ENCODE assay signal across 7 cellular contexts in genomic region chr2:76953733-76954347, GRCh38.
DNase-seq lines count a peak whose midpoint lies in the region; ATAC-seq and TF ChIP-seq lines count a peak whose summit lies in the region.

No MANE protein-coding gene starts in this region.

- peak; percentile 93 for ATAC-seq in GM18858 (IDR thresholded peaks at IDR 0.05; ENCODE audit: unreplicated experiment)
- ATAC-seq in HG03064 (IDR thresholded peaks at IDR 0.05; ENCODE audit: low read depth, unreplicated experiment): peak; percentile 63

- in situ Hi-C loops in astrocyte of the spinal cord (cut with HindIII; ENCODE audit: low sequenced_read_pairs): no loop called here

- DNase-seq in NCI-H2171 (lab: John Stamatoyannopoulos, UW) (peak; percentile 18), astrocyte of the spinal cord (ENCODE audit: low read depth, low spot score) (peak; percentile 56), left kidney (ENCODE audit: low read depth, low spot score) (peak; percentile 82), NCI-H226 (no peak)
- DNase-seq in NK-92 treated with Interleukin-12 subunit alpha and Interleukin-12 subunit beta, amount 100 ng/mL, for 24 hours (lab: John Stamatoyannopoulos, UW): no peak

- H3K4me3 ChIP-seq in astrocyte of the spinal cord (ENCODE audit: low read depth, low read length): no peak overlapping the region

- peak; percentile 82 for TF ChIP-seq CTCF in astrocyte of the spinal cord (IDR thresholded peaks at IDR 0.05; ENCODE audit: low read depth, low read length)

Comparison
In these comparisons a context has a peak if more than half of its experiments do, and no peak if none do; other contexts are left out.
1. DNase-seq: peak in NCI-H2171 (single experiment), astrocyte of the spinal cord (single experiment) and left kidney (single experiment); none in NK-92 treated with Interleukin-12 subunit alpha and Interleukin-12 subunit beta, amount 100 ng/mL, for 24 hours (single experiment) and NCI-H226 (single experiment).